Comparison of ENCODE assay signal across 1 cellular context in the genomic region with DNA sequence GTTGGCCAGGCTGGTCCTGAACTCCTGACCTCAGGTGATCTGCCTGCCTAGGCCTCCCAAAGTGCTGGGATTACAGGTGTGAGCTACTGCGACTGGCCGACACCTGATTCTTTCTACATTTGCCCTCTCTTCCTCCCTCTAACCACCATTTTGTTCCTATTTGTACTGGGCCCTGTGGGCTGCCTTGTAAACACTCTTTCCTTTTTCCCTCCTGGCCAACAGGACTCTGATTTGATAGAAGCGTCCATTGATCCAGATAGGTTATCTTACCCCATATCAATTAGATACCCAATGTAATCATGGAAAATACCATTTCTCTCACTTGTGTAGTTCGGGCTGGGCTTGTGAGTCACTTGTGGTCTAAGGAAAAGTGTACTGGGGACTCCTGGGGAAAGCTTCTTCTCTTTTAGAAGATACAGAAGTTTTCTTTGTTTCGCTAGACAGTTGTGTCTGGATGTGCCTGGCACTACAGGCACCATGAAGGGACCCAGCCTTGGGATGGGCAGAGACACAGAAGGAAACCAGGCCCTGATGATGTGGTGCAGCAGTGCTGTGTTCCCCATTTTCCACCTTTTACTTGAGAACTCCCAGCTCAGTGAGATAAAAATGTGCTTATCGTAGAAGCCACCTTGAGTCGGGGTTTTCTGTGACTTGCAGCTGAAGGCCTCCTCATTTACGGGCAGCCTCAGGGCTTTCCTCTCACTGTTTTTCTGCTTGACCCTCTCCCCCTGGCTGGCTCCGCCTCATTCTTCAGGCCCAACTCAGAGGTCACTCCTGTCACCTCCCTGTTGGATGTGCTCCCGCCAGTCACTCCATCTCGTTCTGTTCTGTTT.
TF ChIP-seq lines count a peak whose summit lies in the region.

No MANE protein-coding gene starts in this region.

TF ChIP-seq in K562, 482 proteins besides CTCF, POLR2A, EP300 and RAD21 (continued from another document and continues in another):
- TF ChIP-seq, protein P1, sequence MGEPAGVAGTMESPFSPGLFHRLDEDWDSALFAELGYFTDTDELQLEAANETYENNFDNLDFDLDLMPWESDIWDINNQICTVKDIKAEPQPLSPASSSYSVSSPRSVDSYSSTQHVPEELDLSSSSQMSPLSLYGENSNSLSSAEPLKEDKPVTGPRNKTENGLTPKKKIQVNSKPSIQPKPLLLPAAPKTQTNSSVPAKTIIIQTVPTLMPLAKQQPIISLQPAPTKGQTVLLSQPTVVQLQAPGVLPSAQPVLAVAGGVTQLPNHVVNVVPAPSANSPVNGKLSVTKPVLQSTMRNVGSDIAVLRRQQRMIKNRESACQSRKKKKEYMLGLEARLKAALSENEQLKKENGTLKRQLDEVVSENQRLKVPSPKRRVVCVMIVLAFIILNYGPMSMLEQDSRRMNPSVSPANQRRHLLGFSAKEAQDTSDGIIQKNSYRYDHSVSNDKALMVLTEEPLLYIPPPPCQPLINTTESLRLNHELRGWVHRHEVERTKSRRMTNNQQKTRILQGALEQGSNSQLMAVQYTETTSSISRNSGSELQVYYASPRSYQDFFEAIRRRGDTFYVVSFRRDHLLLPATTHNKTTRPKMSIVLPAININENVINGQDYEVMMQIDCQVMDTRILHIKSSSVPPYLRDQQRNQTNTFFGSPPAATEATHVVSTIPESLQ (CRISPR knock-in tag; IDR thresholded peaks at IDR 0.05), result 0 out of 2 replicates have a peak, but pooled peaks have one; percentile 35
- TF ChIP-seq ZNF707 (CRISPR knock-in tag; conservative IDR thresholded peaks at IDR 0.05) (no peak), PHF8 (IDR thresholded peaks at IDR 0.05; ENCODE audit: borderline replicate concordance, low read length) (no peak; the same call in 1 of the 2 replicates), SRSF1 (IDR thresholded peaks at IDR 0.05; ENCODE audit: low read depth, low read length) (no peak), ZNF324 (CRISPR knock-in tag; IDR thresholded peaks at IDR 0.05) (peak; percentile 15; the same call in 1 of the 2 replicates), MTA3 (IDR thresholded peaks at IDR 0.05; ENCODE audit: borderline replicate concordance) (peak; percentile 94), ZNF24 (IDR thresholded peaks at IDR 0.05) (peak; percentile 41; the same call in 1 of the 2 replicates), ELF1 (tag; IDR thresholded peaks at IDR 0.05) (no peak), GTF2F1 (IDR thresholded peaks at IDR 0.05; ENCODE audit: low read depth, low read length) (no peak), RFX1 (IDR thresholded peaks at IDR 0.05) (no peak), ZNF431 (CRISPR knock-in tag; IDR thresholded peaks at IDR 0.05) (no peak), POLR2B (IDR thresholded peaks at IDR 0.05; ENCODE audit: low read depth, partially characterized antibody) (no peak), TFAM (CRISPR knock-in tag; conservative IDR thresholded peaks at IDR 0.05) (no peak), GTF2A2 (tag; IDR thresholded peaks at IDR 0.05) (peak; percentile 21; the same call in 1 of the 2 replicates), CBX5 (IDR thresholded peaks at IDR 0.05; ENCODE audit: borderline replicate concordance, low read depth) (no peak), KLF10 (CRISPR knock-in tag; IDR thresholded peaks at IDR 0.05) (no peak), SUPT5H (IDR thresholded peaks at IDR 0.05) (0 out of 2 replicates have a peak, but pooled peaks have one; percentile 19)
- TF ChIP-seq, protein P2, sequence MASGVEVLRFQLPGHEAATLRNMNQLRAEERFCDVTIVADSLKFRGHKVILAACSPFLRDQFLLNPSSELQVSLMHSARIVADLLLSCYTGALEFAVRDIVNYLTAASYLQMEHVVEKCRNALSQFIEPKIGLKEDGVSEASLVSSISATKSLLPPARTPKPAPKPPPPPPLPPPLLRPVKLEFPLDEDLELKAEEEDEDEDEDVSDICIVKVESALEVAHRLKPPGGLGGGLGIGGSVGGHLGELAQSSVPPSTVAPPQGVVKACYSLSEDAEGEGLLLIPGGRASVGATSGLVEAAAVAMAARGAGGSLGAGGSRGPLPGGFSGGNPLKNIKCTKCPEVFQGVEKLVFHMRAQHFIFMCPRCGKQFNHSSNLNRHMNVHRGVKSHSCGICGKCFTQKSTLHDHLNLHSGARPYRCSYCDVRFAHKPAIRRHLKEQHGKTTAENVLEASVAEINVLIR (CRISPR knock-in tag; IDR thresholded peaks at IDR 0.05), result no peak
- TF ChIP-seq, protein P3, sequence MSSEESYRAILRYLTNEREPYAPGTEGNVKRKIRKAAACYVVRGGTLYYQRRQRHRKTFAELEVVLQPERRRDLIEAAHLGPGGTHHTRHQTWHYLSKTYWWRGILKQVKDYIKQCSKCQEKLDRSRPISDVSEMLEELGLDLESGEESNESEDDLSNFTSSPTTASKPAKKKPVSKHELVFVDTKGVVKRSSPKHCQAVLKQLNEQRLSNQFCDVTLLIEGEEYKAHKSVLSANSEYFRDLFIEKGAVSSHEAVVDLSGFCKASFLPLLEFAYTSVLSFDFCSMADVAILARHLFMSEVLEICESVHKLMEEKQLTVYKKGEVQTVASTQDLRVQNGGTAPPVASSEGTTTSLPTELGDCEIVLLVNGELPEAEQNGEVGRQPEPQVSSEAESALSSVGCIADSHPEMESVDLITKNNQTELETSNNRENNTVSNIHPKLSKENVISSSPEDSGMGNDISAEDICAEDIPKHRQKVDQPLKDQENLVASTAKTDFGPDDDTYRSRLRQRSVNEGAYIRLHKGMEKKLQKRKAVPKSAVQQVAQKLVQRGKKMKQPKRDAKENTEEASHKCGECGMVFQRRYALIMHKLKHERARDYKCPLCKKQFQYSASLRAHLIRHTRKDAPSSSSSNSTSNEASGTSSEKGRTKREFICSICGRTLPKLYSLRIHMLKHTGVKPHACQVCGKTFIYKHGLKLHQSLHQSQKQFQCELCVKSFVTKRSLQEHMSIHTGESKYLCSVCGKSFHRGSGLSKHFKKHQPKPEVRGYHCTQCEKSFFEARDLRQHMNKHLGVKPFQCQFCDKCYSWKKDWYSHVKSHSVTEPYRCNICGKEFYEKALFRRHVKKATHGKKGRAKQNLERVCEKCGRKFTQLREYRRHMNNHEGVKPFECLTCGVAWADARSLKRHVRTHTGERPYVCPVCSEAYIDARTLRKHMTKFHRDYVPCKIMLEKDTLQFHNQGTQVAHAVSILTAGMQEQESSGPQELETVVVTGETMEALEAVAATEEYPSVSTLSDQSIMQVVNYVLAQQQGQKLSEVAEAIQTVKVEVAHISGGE (CRISPR knock-in tag; IDR thresholded peaks at IDR 0.05), result peak in 1 of 3 experiments; percentile 89; a peak in 2 of 6 replicates
- TF ChIP-seq, protein P4, sequence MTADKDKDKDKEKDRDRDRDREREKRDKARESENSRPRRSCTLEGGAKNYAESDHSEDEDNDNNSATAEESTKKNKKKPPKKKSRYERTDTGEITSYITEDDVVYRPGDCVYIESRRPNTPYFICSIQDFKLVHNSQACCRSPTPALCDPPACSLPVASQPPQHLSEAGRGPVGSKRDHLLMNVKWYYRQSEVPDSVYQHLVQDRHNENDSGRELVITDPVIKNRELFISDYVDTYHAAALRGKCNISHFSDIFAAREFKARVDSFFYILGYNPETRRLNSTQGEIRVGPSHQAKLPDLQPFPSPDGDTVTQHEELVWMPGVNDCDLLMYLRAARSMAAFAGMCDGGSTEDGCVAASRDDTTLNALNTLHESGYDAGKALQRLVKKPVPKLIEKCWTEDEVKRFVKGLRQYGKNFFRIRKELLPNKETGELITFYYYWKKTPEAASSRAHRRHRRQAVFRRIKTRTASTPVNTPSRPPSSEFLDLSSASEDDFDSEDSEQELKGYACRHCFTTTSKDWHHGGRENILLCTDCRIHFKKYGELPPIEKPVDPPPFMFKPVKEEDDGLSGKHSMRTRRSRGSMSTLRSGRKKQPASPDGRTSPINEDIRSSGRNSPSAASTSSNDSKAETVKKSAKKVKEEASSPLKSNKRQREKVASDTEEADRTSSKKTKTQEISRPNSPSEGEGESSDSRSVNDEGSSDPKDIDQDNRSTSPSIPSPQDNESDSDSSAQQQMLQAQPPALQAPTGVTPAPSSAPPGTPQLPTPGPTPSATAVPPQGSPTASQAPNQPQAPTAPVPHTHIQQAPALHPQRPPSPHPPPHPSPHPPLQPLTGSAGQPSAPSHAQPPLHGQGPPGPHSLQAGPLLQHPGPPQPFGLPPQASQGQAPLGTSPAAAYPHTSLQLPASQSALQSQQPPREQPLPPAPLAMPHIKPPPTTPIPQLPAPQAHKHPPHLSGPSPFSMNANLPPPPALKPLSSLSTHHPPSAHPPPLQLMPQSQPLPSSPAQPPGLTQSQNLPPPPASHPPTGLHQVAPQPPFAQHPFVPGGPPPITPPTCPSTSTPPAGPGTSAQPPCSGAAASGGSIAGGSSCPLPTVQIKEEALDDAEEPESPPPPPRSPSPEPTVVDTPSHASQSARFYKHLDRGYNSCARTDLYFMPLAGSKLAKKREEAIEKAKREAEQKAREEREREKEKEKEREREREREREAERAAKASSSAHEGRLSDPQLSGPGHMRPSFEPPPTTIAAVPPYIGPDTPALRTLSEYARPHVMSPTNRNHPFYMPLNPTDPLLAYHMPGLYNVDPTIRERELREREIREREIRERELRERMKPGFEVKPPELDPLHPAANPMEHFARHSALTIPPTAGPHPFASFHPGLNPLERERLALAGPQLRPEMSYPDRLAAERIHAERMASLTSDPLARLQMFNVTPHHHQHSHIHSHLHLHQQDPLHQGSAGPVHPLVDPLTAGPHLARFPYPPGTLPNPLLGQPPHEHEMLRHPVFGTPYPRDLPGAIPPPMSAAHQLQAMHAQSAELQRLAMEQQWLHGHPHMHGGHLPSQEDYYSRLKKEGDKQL (CRISPR knock-in tag; IDR thresholded peaks at IDR 0.05; ENCODE audit: borderline replicate concordance), result no peak
- TF ChIP-seq, protein P5, sequence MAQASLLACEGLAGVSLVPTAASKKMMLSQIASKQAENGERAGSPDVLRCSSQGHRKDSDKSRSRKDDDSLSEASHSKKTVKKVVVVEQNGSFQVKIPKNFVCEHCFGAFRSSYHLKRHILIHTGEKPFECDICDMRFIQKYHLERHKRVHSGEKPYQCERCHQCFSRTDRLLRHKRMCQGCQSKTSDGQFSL (CRISPR knock-in tag; IDR thresholded peaks at IDR 0.05), result no peak
- TF ChIP-seq, protein P5 (tag; IDR thresholded peaks at IDR 0.05), result peak in 1 of 2 experiments; percentile 71; a peak in 1 of 4 replicates
- TF ChIP-seq, protein P6, sequence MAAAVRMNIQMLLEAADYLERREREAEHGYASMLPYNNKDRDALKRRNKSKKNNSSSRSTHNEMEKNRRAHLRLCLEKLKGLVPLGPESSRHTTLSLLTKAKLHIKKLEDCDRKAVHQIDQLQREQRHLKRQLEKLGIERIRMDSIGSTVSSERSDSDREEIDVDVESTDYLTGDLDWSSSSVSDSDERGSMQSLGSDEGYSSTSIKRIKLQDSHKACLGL (CRISPR knock-in tag; IDR thresholded peaks at IDR 0.05; ENCODE audit: borderline replicate concordance, poor library complexity, severe bottlenecking), result no peak
- TF ChIP-seq, protein P7, sequence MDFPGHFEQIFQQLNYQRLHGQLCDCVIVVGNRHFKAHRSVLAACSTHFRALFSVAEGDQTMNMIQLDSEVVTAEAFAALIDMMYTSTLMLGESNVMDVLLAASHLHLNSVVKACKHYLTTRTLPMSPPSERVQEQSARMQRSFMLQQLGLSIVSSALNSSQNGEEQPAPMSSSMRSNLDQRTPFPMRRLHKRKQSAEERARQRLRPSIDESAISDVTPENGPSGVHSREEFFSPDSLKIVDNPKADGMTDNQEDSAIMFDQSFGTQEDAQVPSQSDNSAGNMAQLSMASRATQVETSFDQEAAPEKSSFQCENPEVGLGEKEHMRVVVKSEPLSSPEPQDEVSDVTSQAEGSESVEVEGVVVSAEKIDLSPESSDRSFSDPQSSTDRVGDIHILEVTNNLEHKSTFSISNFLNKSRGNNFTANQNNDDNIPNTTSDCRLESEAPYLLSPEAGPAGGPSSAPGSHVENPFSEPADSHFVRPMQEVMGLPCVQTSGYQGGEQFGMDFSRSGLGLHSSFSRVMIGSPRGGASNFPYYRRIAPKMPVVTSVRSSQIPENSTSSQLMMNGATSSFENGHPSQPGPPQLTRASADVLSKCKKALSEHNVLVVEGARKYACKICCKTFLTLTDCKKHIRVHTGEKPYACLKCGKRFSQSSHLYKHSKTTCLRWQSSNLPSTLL (IDR thresholded peaks at IDR 0.05), result no peak
- TF ChIP-seq, protein P8, sequence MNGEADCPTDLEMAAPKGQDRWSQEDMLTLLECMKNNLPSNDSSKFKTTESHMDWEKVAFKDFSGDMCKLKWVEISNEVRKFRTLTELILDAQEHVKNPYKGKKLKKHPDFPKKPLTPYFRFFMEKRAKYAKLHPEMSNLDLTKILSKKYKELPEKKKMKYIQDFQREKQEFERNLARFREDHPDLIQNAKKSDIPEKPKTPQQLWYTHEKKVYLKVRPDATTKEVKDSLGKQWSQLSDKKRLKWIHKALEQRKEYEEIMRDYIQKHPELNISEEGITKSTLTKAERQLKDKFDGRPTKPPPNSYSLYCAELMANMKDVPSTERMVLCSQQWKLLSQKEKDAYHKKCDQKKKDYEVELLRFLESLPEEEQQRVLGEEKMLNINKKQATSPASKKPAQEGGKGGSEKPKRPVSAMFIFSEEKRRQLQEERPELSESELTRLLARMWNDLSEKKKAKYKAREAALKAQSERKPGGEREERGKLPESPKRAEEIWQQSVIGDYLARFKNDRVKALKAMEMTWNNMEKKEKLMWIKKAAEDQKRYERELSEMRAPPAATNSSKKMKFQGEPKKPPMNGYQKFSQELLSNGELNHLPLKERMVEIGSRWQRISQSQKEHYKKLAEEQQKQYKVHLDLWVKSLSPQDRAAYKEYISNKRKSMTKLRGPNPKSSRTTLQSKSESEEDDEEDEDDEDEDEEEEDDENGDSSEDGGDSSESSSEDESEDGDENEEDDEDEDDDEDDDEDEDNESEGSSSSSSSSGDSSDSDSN (IDR thresholded peaks at IDR 0.05; ENCODE audit: borderline replicate concordance in 1 of 2, low read depth in 2 of 2, low read length in 2 of 2), result peak; percentile 44 to 77; a peak in 2 of 4 replicates
- TF ChIP-seq, protein P9, sequence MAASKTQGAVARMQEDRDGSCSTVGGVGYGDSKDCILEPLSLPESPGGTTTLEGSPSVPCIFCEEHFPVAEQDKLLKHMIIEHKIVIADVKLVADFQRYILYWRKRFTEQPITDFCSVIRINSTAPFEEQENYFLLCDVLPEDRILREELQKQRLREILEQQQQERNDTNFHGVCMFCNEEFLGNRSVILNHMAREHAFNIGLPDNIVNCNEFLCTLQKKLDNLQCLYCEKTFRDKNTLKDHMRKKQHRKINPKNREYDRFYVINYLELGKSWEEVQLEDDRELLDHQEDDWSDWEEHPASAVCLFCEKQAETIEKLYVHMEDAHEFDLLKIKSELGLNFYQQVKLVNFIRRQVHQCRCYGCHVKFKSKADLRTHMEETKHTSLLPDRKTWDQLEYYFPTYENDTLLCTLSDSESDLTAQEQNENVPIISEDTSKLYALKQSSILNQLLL (CRISPR knock-in tag; IDR thresholded peaks at IDR 0.05; ENCODE audit: borderline replicate concordance), result no peak
- TF ChIP-seq, protein P10, sequence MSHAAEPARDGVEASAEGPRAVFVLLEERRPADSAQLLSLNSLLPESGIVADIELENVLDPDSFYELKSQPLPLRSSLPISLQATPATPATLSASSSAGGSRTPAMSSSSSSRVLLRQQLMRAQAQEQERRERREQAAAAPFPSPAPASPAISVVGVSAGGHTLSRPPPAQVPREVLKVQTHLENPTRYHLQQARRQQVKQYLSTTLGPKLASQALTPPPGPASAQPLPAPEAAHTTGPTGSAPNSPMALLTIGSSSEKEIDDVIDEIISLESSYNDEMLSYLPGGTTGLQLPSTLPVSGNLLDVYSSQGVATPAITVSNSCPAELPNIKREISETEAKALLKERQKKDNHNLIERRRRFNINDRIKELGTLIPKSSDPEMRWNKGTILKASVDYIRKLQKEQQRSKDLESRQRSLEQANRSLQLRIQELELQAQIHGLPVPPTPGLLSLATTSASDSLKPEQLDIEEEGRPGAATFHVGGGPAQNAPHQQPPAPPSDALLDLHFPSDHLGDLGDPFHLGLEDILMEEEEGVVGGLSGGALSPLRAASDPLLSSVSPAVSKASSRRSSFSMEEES (CRISPR knock-in tag; IDR thresholded peaks at IDR 0.05), result no peak
